9 cellular contexts compared by ENCODE assay signal in the genomic region with DNA sequence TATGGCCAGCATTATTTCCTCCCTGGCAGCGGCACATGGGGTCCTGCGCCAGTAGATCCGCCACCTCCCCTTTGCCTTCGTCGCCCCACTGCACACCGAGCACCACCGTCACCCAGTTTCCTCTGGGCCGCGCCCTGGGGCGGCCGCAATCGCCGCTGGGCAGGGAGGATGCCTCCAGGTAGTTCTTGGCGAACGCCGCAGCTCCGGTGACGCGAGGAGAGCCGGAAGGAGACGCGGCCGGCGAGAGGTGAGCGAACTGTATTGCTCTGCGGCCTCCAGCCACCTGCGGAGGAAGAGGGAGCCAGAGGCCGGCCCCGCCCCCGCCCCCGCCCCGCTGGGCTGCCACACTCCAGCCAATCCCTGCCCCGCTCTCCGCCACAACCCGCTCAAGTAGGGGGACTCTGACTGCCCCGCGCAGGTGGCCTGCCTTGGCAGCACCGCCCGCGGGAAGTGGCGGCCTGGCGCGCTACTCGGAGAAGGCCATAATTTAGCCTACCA. TPM values are rescaled to one million over a fixed set of nuclear protein-coding genes. Genes with fewer than 3 reads are reported as not detected.
A peak's percentile ranks its signal among the peaks of the same experiment; 100 is the strongest.
DNase-seq lines count a peak whose midpoint lies in the region; ATAC-seq, FAIRE-seq and TF ChIP-seq lines count a peak whose summit lies in the region.
"Had no signal": no experiment of that assay in that cellular context is flagged by ENCODE, and none has a peak within 500 bp of the region (broad histone marks: within the 10 kb centered on the region; RNA-seq: fewer than 3 reads in every experiment).

No MANE protein-coding gene starts in this region.

- no peak overlapping the region for H3K9ac ChIP-seq in HepG2 (ENCODE audit: insufficient read depth, low read depth, low read length)

- peak overlapping the region; percentile 81 for H3K4me3 Mint-ChIP-seq in T-helper 1 cell treated with Interleukin-12 subunit alpha and Interleukin-12 subunit beta and Interleukin-4 antibody, amounts not matched to agents 30 μg/mL and 1 μg/mL, for 36 hours
- peak overlapping the region; percentile 76 to 84 for H3K4me3 Mint-ChIP-seq in stimulated activated naive CD8-positive, alpha-beta T cell treated with anti-CD3 and anti-CD28 coated beads, Interleukin-15, amount 100 ng/mL, for 72 hours

- H3K36me3 ChIP-seq in right lobe of liver (no peaks in the 10 kb centered on the region), HepG2 (replicated peaks in 1 of 2; ENCODE audit: control insufficient read depth in 1 of 2, insufficient read depth in 2 of 2, low read length in 2 of 2) (no peaks in the 10 kb centered on the region), breast epithelium (no peaks in the 10 kb centered on the region), mucosa of descending colon (ENCODE audit: low read depth) (no peaks in the 10 kb centered on the region)

- no peak for TF ChIP-seq POLR2A in right lobe of liver (IDR thresholded peaks at IDR 0.05)
- no peak for TF ChIP-seq POLR2A in HepG2 (IDR thresholded peaks at IDR 0.05; ENCODE audit: insufficient read depth in 1 of 2, low read depth in 2 of 2, low read length in 2 of 2)
- TF ChIP-seq POLR2A in breast epithelium (IDR thresholded peaks at IDR 0.05), result no peak

- in situ Hi-C loops in HepG2 (cut with HindIII; ENCODE audit: extremely low pct_ligation_motif_present, low pct_unique_long_range_greater_than_20kb), result no loop called here

- no peak for FAIRE-seq in HepG2 (lab: Jason Lieb, UNC)

- H3K27ac ChIP-seq in right lobe of liver (no peak overlapping the region), HepG2 (ENCODE audit: extremely low read length, insufficient read depth, low read length) (no peak overlapping the region), breast epithelium (peak overlapping the region; percentile 27 to 64)
- H3K27ac ChIP-seq: epithelial cell of prostate had no signal

- TF ChIP-seq EP300 in HepG2 (IDR thresholded peaks at IDR 0.05; ENCODE audit: low read depth in 2 of 2, low read length in 2 of 2) (no peak), HepG2 (CRISPR knock-in tag; IDR thresholded peaks at IDR 0.05; ENCODE audit: borderline replicate concordance) (no peak)

- H3K79me2 ChIP-seq in HepG2 (ENCODE audit: insufficient read depth, low read length), result no peaks in the 10 kb centered on the region

- POLR2A ChIA-PET in HepG2 (lab: Yijun Ruan, JAX), result no interaction called here

- TF ChIP-seq CTCF in right lobe of liver (IDR thresholded peaks at IDR 0.05), result no peak
- TF ChIP-seq CTCF in HepG2 (CRISPR knock-in tag; IDR thresholded peaks at IDR 0.05), result no peak
- TF ChIP-seq CTCF in breast epithelium (IDR thresholded peaks at IDR 0.05), result no peak
- no peak for TF ChIP-seq CTCF in mucosa of descending colon (IDR thresholded peaks at IDR 0.05)

- H3K4me1 Mint-ChIP-seq in T-helper 1 cell treated with Interleukin-12 subunit alpha and Interleukin-12 subunit beta and Interleukin-4 antibody, amounts not matched to agents 30 μg/mL and 1 μg/mL, for 36 hours (ENCODE audit: low read depth), result peaks cover 29% of the 10 kb centered on the region
- H3K4me1 Mint-ChIP-seq in stimulated activated naive CD8-positive, alpha-beta T cell treated with anti-CD3 and anti-CD28 coated beads, Interleukin-15, amount 100 ng/mL, for 72 hours, result peaks cover 20% of the 10 kb centered on the region

- no peaks in the 10 kb centered on the region for H3K9me3 Mint-ChIP-seq in T-helper 1 cell treated with Interleukin-12 subunit alpha and Interleukin-12 subunit beta and Interleukin-4 antibody, amounts not matched to agents 30 μg/mL and 1 μg/mL, for 36 hours
- peaks cover 20 to 21% of the 10 kb centered on the region in 2 donors for H3K9me3 Mint-ChIP-seq in stimulated activated naive CD8-positive, alpha-beta T cell treated with anti-CD3 and anti-CD28 coated beads, Interleukin-15, amount 100 ng/mL, for 72 hours

- H3K36me3 Mint-ChIP-seq in T-helper 1 cell treated with Interleukin-12 subunit alpha and Interleukin-12 subunit beta and Interleukin-4 antibody, amounts not matched to agents 30 μg/mL and 1 μg/mL, for 36 hours (ENCODE audit: low read depth), result peaks cover 50% of the 10 kb centered on the region

- no TSS peak for BruUV-seq in HepG2 (replicated peaks; lab: Mats Ljungman, UMichigan)

- H3K9me3 ChIP-seq in right lobe of liver (no peaks in the 10 kb centered on the region), HepG2 (ENCODE audit: low read length) (no peaks in the 10 kb centered on the region), breast epithelium (no peaks in the 10 kb centered on the region), mucosa of descending colon (no peaks in the 10 kb centered on the region)

- DNase-seq in right lobe of liver (peak; percentile 48 to 64 (median 50)), HepG2 (ENCODE audit: low spot score) (no peak), breast epithelium (ENCODE audit: low spot score in 2 of 2) (peak; percentile 41 to 61), mucosa of descending colon (peak; percentile 74 to 91 (median 86)), 8988T (no peak)
- peak; percentile 49 to 60 for DNase-seq in stimulated activated naive CD8-positive, alpha-beta T cell treated with anti-CD3 and anti-CD28 coated beads, Interleukin-15, amount 100 ng/mL, for 72 hours

- peak; percentile 53 to 80 (median 72) for ATAC-seq in right lobe of liver
- no peak for ATAC-seq in HepG2
- peak; percentile 84 for ATAC-seq in HG03159 (IDR thresholded peaks at IDR 0.05; ENCODE audit: unreplicated experiment)
- peak; percentile 97 for ATAC-seq in mucosa of descending colon
- peak; percentile 91 for ATAC-seq in stimulated activated naive CD8-positive, alpha-beta T cell treated with anti-CD3 and anti-CD28 coated beads, Interleukin-15, amount 100 ng/mL, for 72 hours

- peak overlapping the region; percentile 74 for H3K27ac Mint-ChIP-seq in T-helper 1 cell treated with Interleukin-12 subunit alpha and Interleukin-12 subunit beta and Interleukin-4 antibody, amounts not matched to agents 30 μg/mL and 1 μg/mL, for 36 hours
- H3K27ac Mint-ChIP-seq in stimulated activated naive CD8-positive, alpha-beta T cell treated with anti-CD3 and anti-CD28 coated beads, Interleukin-15, amount 100 ng/mL, for 72 hours, result peak overlapping the region; percentile 70 to 84

- TF ChIP-seq RAD21 in HepG2 (CRISPR knock-in tag; IDR thresholded peaks at IDR 0.05), result no peak

- H3K27me3 Mint-ChIP-seq in T-helper 1 cell treated with Interleukin-12 subunit alpha and Interleukin-12 subunit beta and Interleukin-4 antibody, amounts not matched to agents 30 μg/mL and 1 μg/mL, for 36 hours (ENCODE audit: low read depth), result no peaks in the 10 kb centered on the region
- no peaks in the 10 kb centered on the region for H3K27me3 Mint-ChIP-seq in stimulated activated naive CD8-positive, alpha-beta T cell treated with anti-CD3 and anti-CD28 coated beads, Interleukin-15, amount 100 ng/mL, for 72 hours

- WGBS in right lobe of liver (ENCODE audit: insufficient coverage, low coverage, low lambda C conversion rate, missing lambda C conversion rate), result 14% methylated on average over 21 of the region's 44 CpGs
- WGBS in HepG2 (ENCODE audit: low lambda C conversion rate), result 65% methylated on average over 40 of the region's 44 CpGs

- H3K4me1 ChIP-seq in right lobe of liver (no peaks in the 10 kb centered on the region), HepG2 (ENCODE audit: insufficient read depth, low read length) (no peaks in the 10 kb centered on the region), breast epithelium (no peaks in the 10 kb centered on the region), mucosa of descending colon (ENCODE audit: low read depth) (no peaks in the 10 kb centered on the region)

- no peak overlapping the region for H3K4me2 ChIP-seq in HepG2 (ENCODE audit: low read depth, low read length)

- no peaks in the 10 kb centered on the region for H4K20me1 ChIP-seq in HepG2 (ENCODE audit: insufficient read depth, low read length)

- intact Hi-C loops in right lobe of liver (cut with DNase I) (no loop called here), HepG2 (cut with micrococcal nuclease; ENCODE audit: unreplicated experiment) (no loop called here), breast epithelium (cut with DNase I; ENCODE audit: low total_unique reads) (no loop called here), mucosa of descending colon (cut with DNase I, micrococcal nuclease) (no loop called here)

- no peak overlapping the region for H2AFZ ChIP-seq in HepG2 (ENCODE audit: low read length)

- CTCF ChIA-PET in HepG2 (lab: Yijun Ruan, JAX; ENCODE audit: low intra/inter-chr PET ratio, low total read pairs), result no interaction called here

- H3K27me3 ChIP-seq in right lobe of liver, result peaks cover 6 to 7% of the 10 kb centered on the region in 2 donors
- H3K27me3 ChIP-seq in HepG2 (ENCODE audit: control insufficient read depth in 1 of 2, insufficient read depth in 2 of 2, low read length in 2 of 2), result no peaks in the 10 kb centered on the region
- H3K27me3 ChIP-seq in breast epithelium, result no peaks in the 10 kb centered on the region

- peak overlapping the region in 2 of 3 donors; percentile 0 to 13 for H3K4me3 ChIP-seq in right lobe of liver
- no peak overlapping the region for H3K4me3 ChIP-seq in HepG2 (replicated peaks in 1 of 3; ENCODE audit: insufficient read depth in 1 of 3, low read depth in 2 of 3, low read length in 3 of 3)
- H3K4me3 ChIP-seq in breast epithelium, result peak overlapping the region; percentile 17 to 58 (median 49)
- no peak overlapping the region for H3K4me3 ChIP-seq in mucosa of descending colon

RNA-seq across cellular contexts. Expression of gene SLFN13, which starts 11.8 kb away (rescaled TPM):
- total RNA-seq in right lobe of liver, result 1 to 10 TPM in 5 of 6 experiments, under 1 TPM in 1; 0.68 to 4.1 (median 1.8) TPM
- 0.18 TPM in 1 of 2 replicates, not detected in the other for total RNA-seq in HepG2 (2016; rRNA removed; fragmentation: Illumina TruSeq; extraction: Trizol)
- not detected in 2 replicates for total RNA-seq in HepG2 (2016; cell fraction: cytosol; rRNA removed; fragmentation: Illumina TruSeq; extraction: Trizol; ENCODE audit: low read depth)
- total RNA-seq in HepG2 (2016; cell fraction: insoluble cytoplasmic fraction; rRNA removed; fragmentation: Illumina TruSeq; extraction: Trizol), result not detected in 2 replicates
- total RNA-seq in HepG2 (2016; cell fraction: membrane; rRNA removed; fragmentation: Illumina TruSeq; extraction: Trizol), result not detected in 2 replicates
- total RNA-seq in HepG2 (2016; cell fraction: nucleus; rRNA removed; fragmentation: Illumina TruSeq; extraction: Trizol), result not detected in 2 replicates
- not detected in 2 replicates for polyA plus RNA-seq in HepG2 (2011; rRNA removed)
- 0.10 TPM in 1 of 2 replicates, not detected in the other for polyA plus RNA-seq in HepG2 (2011; cell fraction: cytosol; rRNA removed)
- polyA plus RNA-seq in HepG2 (2011; cell fraction: nucleus; rRNA removed), result 0.03 TPM in 1 of 2 replicates, not detected in the other
- polyA plus RNA-seq in HepG2 (2012), result not detected in 2 replicates
- polyA plus RNA-seq in HepG2 (2016; cell fraction: cytosol; fragmentation: Illumina TruSeq; extraction: Trizol; ENCODE audit: low read depth), result not detected in 2 replicates
- not detected in 2 replicates for polyA plus RNA-seq in HepG2 (2016; cell fraction: insoluble cytoplasmic fraction; fragmentation: Illumina TruSeq; extraction: Trizol; ENCODE audit: low read depth)
- polyA plus RNA-seq in HepG2 (2016; cell fraction: membrane; fragmentation: Illumina TruSeq; extraction: Trizol; ENCODE audit: low read depth), result not detected in 2 replicates
- not detected in 2 replicates for polyA plus RNA-seq in HepG2 (2016; cell fraction: nucleus; fragmentation: Illumina TruSeq; extraction: Trizol; ENCODE audit: insufficient read depth, low read depth)
- polyA minus RNA-seq in HepG2 (2011; rRNA and poly(A)+ RNA removed; ENCODE audit: low replicate concordance), result 8.0 TPM in 1 of 2 replicates, not detected in the other
- polyA minus RNA-seq in HepG2 (2011; cell fraction: cytosol; rRNA and poly(A)+ RNA removed), result not detected in 2 replicates
- not detected in 2 replicates for polyA minus RNA-seq in HepG2 (2011; cell fraction: nucleus; rRNA and poly(A)+ RNA removed)
- total RNA-seq in breast epithelium, result 10 to 100 TPM in 2 of 3 donors, 1 to 10 TPM in 1; 3.7 to 33.7 (median 26.5) TPM
- total RNA-seq in mucosa of descending colon, result 10 to 100 TPM in 1 of 3 donors, 1 to 10 TPM in 2; 5.8 to 12.9 (median 8.2) TPM

RNA-seq across cellular contexts. Expression of gene SLFN12, which starts 28.1 kb away (rescaled TPM):
- total RNA-seq in right lobe of liver, result 1 to 10 TPM in 5 of 6 experiments, under 1 TPM in 1; 0.84 to 3.3 (median 1.6) TPM
- total RNA-seq in HepG2 (2016; rRNA removed; fragmentation: Illumina TruSeq; extraction: Trizol), result 0.13 TPM in 1 of 2 replicates, not detected in the other
- total RNA-seq in HepG2 (2016; cell fraction: cytosol; rRNA removed; fragmentation: Illumina TruSeq; extraction: Trizol; ENCODE audit: low read depth), result not detected in 2 replicates
- not detected in 2 replicates for total RNA-seq in HepG2 (2016; cell fraction: insoluble cytoplasmic fraction; rRNA removed; fragmentation: Illumina TruSeq; extraction: Trizol)
- total RNA-seq in HepG2 (2016; cell fraction: membrane; rRNA removed; fragmentation: Illumina TruSeq; extraction: Trizol), result not detected in 2 replicates
- total RNA-seq in HepG2 (2016; cell fraction: nucleus; rRNA removed; fragmentation: Illumina TruSeq; extraction: Trizol), result not detected in 2 replicates
- not detected in 2 replicates for polyA plus RNA-seq in HepG2 (2011; rRNA removed)
- not detected in 2 replicates for polyA plus RNA-seq in HepG2 (2011; cell fraction: cytosol; rRNA removed)
- 0.05 TPM in 1 of 2 replicates, not detected in the other for polyA plus RNA-seq in HepG2 (2011; cell fraction: nucleus; rRNA removed)
- polyA plus RNA-seq in HepG2 (2012), result not detected in 2 replicates
- polyA plus RNA-seq in HepG2 (2016; cell fraction: cytosol; fragmentation: Illumina TruSeq; extraction: Trizol; ENCODE audit: low read depth), result not detected in 2 replicates
- polyA plus RNA-seq in HepG2 (2016; cell fraction: insoluble cytoplasmic fraction; fragmentation: Illumina TruSeq; extraction: Trizol; ENCODE audit: low read depth), result not detected in 2 replicates
- polyA plus RNA-seq in HepG2 (2016; cell fraction: membrane; fragmentation: Illumina TruSeq; extraction: Trizol; ENCODE audit: low read depth), result not detected in 2 replicates
- not detected in 2 replicates for polyA plus RNA-seq in HepG2 (2016; cell fraction: nucleus; fragmentation: Illumina TruSeq; extraction: Trizol; ENCODE audit: insufficient read depth, low read depth)
- 0.30 TPM in 1 of 2 replicates, not detected in the other for polyA minus RNA-seq in HepG2 (2011; rRNA and poly(A)+ RNA removed; ENCODE audit: low replicate concordance)
- polyA minus RNA-seq in HepG2 (2011; cell fraction: cytosol; rRNA and poly(A)+ RNA removed), result not detected in 2 replicates
- polyA minus RNA-seq in HepG2 (2011; cell fraction: nucleus; rRNA and poly(A)+ RNA removed), result not detected in 2 replicates
- 10 to 100 TPM in 2 of 3 donors, 1 to 10 TPM in 1; 6.4 to 12.4 (median 11.5) TPM for total RNA-seq in breast epithelium
- total RNA-seq in mucosa of descending colon, result 1 to 10 TPM; 1.5 to 5.5 (median 3.1) TPM

Comparison
In these comparisons a context has a peak if more than half of its experiments do, and no peak if none do; other contexts are left out.
1. DNase-seq: peak in right lobe of liver (3 of 3), breast epithelium (2 of 2), mucosa of descending colon (3 of 3) and stimulated activated naive CD8-positive, alpha-beta T cell treated with anti-CD3 and anti-CD28 coated beads, Interleukin-15, amount 100 ng/mL, for 72 hours (2 of 2); none in HepG2 (single experiment) and 8988T (single experiment).
2. H3K4me3 ChIP-seq: peak in right lobe of liver (2 of 3) and breast epithelium (3 of 3); none in HepG2 (0 of 3) and mucosa of descending colon (single experiment).
3. H3K27ac ChIP-seq: peak in breast epithelium (2 of 2); none in right lobe of liver (0 of 3) and HepG2 (single experiment).